1 cellular context compared by ENCODE assay signal in genomic region chr10:73110345-73110849, GRCh38.
A peak's percentile ranks its signal among the peaks of the same experiment; 100 is the strongest.
TF ChIP-seq lines count a peak whose summit lies in the region.

Gene NUDT13 (plus strand): TSS chr10:73110455. CDS start chr10:73114366, 3,911 bp downstream.

TF ChIP-seq in K562, 482 proteins besides CTCF, POLR2A, EP300 and RAD21 (continued from another document and continues in another):
- TF ChIP-seq E2F8 (IDR thresholded peaks at IDR 0.05; ENCODE audit: low read depth, partially characterized antibody) (peak; percentile 86), ZFP91 (CRISPR knock-in tag; IDR thresholded peaks at IDR 0.05) (no peak), DNMT1 (IDR thresholded peaks at IDR 0.05) (0 out of 2 replicates have a peak, but pooled peaks have one; percentile 22), NR4A1 (CRISPR knock-in tag; IDR thresholded peaks at IDR 0.05) (no peak), NR4A1 (tag; IDR thresholded peaks at IDR 0.05) (peak; percentile 54; the same call in 1 of the 2 replicates), BRCA1 (IDR thresholded peaks at IDR 0.05) (no peak), BRCA1 (CRISPR knock-in tag; IDR thresholded peaks at IDR 0.05) (no peak), KLF1 (tag; IDR thresholded peaks at IDR 0.05) (no peak), PPARD (CRISPR knock-in tag; IDR thresholded peaks at IDR 0.05) (no peak), SREBF2 (CRISPR knock-in tag; IDR thresholded peaks at IDR 0.05) (no peak), DPF2 (IDR thresholded peaks at IDR 0.05) (no peak), TCF3 (CRISPR knock-in tag; IDR thresholded peaks at IDR 0.05) (no peak), FOXO4 (CRISPR knock-in tag; IDR thresholded peaks at IDR 0.05) (no peak), ZFX (CRISPR knock-in tag; IDR thresholded peaks at IDR 0.05) (no peak), PURB (CRISPR knock-in tag; IDR thresholded peaks at IDR 0.05; ENCODE audit: low read depth) (no peak), RREB1 (CRISPR knock-in tag; IDR thresholded peaks at IDR 0.05) (no peak), ZBTB12 (CRISPR knock-in tag; IDR thresholded peaks at IDR 0.05) (peak; percentile 33; the same call in 1 of the 2 replicates), TCF7 (IDR thresholded peaks at IDR 0.05; ENCODE audit: borderline replicate concordance) (no peak), CEBPB (tag; IDR thresholded peaks at IDR 0.05) (no peak), E2F4 (CRISPR knock-in tag; IDR thresholded peaks at IDR 0.05; ENCODE audit: low read depth) (no peak), SNRNP70 (optimal IDR thresholded peaks at IDR 0.05; ENCODE audit: low read depth, low read length) (no peak), BMI1 (IDR thresholded peaks at IDR 0.05; ENCODE audit: low read length) (no peak), NFYB (IDR thresholded peaks at IDR 0.05; ENCODE audit: extremely low read depth, insufficient read length) (no peak), ZNF12 (CRISPR knock-in tag; IDR thresholded peaks at IDR 0.05) (no peak), TAL1 (IDR thresholded peaks at IDR 0.05) (no peak), NCOA4 (IDR thresholded peaks at IDR 0.05; ENCODE audit: partially characterized antibody) (no peak), GATAD2A (IDR thresholded peaks at IDR 0.05) (no peak), E2F3 (CRISPR knock-in tag; IDR thresholded peaks at IDR 0.05) (no peak), ZBTB33 (CRISPR knock-in tag; IDR thresholded peaks at IDR 0.05) (0 out of 2 replicates have a peak, but pooled peaks have one; percentile 12), ZNF57 (CRISPR knock-in tag; IDR thresholded peaks at IDR 0.05) (peak; percentile 6; the same call in 1 of the 2 replicates), POLR2AphosphoS5 (IDR thresholded peaks at IDR 0.05; ENCODE audit: control insufficient read depth, insufficient read depth, low read depth, low read length) (peak; percentile 90), MEF2D (tag; conservative IDR thresholded peaks at IDR 0.05; ENCODE audit: low read depth) (0 out of 2 replicates have a peak, but pooled peaks have one; percentile 35), MNT (conservative IDR thresholded peaks at IDR 0.05) (peak; percentile 61 to 67; a peak in 3 of 4 replicates), ZC3H11A (IDR thresholded peaks at IDR 0.05; ENCODE audit: low read depth, low read length) (no peak), U2AF2 (optimal IDR thresholded peaks at IDR 0.05; ENCODE audit: low read depth, low read length) (no peak), KDM4B (IDR thresholded peaks at IDR 0.05; ENCODE audit: borderline replicate concordance in 2 of 2, low read depth in 1 of 2) (peak; percentile 25 to 71; a peak in 1 of 4 replicates), TCF7L2 (IDR thresholded peaks at IDR 0.05; ENCODE audit: low read depth, low read length) (no peak), SPI1 (IDR thresholded peaks at IDR 0.05; ENCODE audit: borderline replicate concordance, low read depth, low read length) (peak; percentile 80; the same call in 1 of the 2 replicates), NFRKB (IDR thresholded peaks at IDR 0.05; ENCODE audit: low read depth) (no peak), BRF1 (IDR thresholded peaks at IDR 0.05; ENCODE audit: borderline replicate concordance, extremely low read depth, insufficient read length) (no peak), MIER1 (IDR thresholded peaks at IDR 0.05; ENCODE audit: low read depth) (no peak), ZNF324 (CRISPR knock-in tag; IDR thresholded peaks at IDR 0.05) (no peak), SNIP1 (IDR thresholded peaks at IDR 0.05; ENCODE audit: low read depth) (no peak), SMAD4 (CRISPR knock-in tag; conservative IDR thresholded peaks at IDR 0.05) (no peak), C11orf30 (IDR thresholded peaks at IDR 0.05; ENCODE audit: low read depth) (peak; percentile 56), HNRNPL (IDR thresholded peaks at IDR 0.05; ENCODE audit: low read depth, low read length) (no peak), MCM3 (IDR thresholded peaks at IDR 0.05) (no peak), ZBTB2 (IDR thresholded peaks at IDR 0.05) (no peak), SP1 (CRISPR knock-in tag; IDR thresholded peaks at IDR 0.05) (peak; percentile 65; the same call in 1 of the 2 replicates), BDP1 (IDR thresholded peaks at IDR 0.05; ENCODE audit: insufficient read depth, insufficient read length) (no peak), SRSF1 (IDR thresholded peaks at IDR 0.05; ENCODE audit: low read depth, low read length) (no peak)
